In the genomic region with DNA sequence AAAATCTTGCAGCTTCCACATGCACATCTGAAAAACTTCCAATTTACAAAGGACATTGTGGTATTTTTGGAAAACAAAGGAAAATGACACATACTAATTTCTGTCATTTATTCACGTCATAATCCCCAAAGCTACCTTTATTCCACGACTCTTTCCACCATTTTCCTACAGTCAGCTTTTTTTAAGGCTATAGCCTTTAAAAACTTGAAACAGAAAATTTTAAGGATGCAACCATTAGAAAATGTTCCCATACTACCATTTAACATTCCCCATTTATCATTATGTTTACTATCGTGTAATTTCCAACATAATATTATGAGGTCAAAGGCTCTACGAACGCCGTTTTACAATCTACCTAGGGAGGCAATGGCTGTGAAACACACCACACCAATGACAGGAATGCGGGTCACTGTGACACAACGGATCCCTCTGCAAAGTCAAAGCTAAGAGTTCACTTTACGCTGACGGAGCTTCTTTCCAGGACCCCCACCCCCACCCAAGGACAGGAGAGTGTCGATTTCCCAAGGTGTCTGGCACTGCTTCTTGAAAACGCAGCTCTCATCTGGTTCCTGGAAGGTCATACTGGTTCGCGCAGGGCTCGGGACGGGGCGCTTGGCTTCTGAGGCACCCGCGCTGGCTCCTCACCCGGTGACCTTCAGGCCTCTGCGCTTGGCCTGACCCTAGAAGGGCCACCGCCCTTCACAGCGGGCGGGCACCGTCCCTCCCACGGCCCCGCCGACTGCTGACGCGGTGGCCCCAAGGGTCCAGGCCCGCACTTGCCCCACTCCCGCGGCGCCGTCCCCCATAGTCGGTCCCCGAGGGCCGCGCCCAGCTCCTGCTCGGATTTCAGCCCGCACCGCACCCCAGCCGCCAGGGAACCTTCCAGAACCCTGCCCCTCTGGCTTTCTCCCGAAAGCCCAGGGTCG, we compare ENCODE assay signal across 8 cellular contexts. TPM values are rescaled to one million over a fixed set of nuclear protein-coding genes. Genes with fewer than 3 reads are reported as not detected.
DNase-seq lines count a peak whose midpoint lies in the region; ATAC-seq and TF ChIP-seq lines count a peak whose summit lies in the region.

No MANE protein-coding gene starts in this region.

- no peaks in the 10 kb centered on the region for H3K36me3 ChIP-seq in HUES48 (ENCODE audit: control insufficient read depth, insufficient read depth, low read length)

- no peaks in the 10 kb centered on the region for H3K9me3 ChIP-seq in HUES48 (ENCODE audit: control insufficient read depth, insufficient read depth, low read length)
- no peaks in the 10 kb centered on the region for H3K9me3 ChIP-seq in right cardiac atrium (ENCODE audit: control insufficient read depth, low read length)

- peak overlapping the region; percentile 70 for H3K4me3 ChIP-seq in HUES48 (ENCODE audit: low read depth, low read length)
- peak overlapping the region; percentile 58 for H3K4me3 ChIP-seq in right cardiac atrium (ENCODE audit: low read length)
- peak overlapping the region; percentile 57 for H3K4me3 ChIP-seq in retinal pigment epithelial cell (ENCODE audit: low read length)

- H3K9ac ChIP-seq in HUES48 (ENCODE audit: low read depth, low read length) = peak overlapping the region; percentile 73

- H3K27ac ChIP-seq in HUES48 (ENCODE audit: low read depth, low read length) (peak overlapping the region; percentile 77), right cardiac atrium (ENCODE audit: low read length) (peak overlapping the region; percentile 73)

- DNase-seq in COLO668 (lab: John Stamatoyannopoulos, UW; ENCODE audit: unreplicated experiment) (peak; percentile 65), amniotic stem cell (lab: John Stamatoyannopoulos, UW) (peak; percentile 17), right cardiac atrium (peak; percentile 75 to 87 (median 85)), retinal pigment epithelial cell (ENCODE audit: low read depth) (no peak)
- DNase-seq in stimulated activated CD4-positive, alpha-beta T cell treated with anti-CD3 and anti-CD28 coated beads, Interleukin-2, amount 100 ng/mL, for 48 hours = no peak
- no peak for DNase-seq in stimulated activated CD4-positive, alpha-beta T cell treated with anti-CD3 and anti-CD28 coated beads, Interleukin-12 subunit alpha, Interleukin-12 subunit beta, amount 100 ng/mL, for 4 hours

- TF ChIP-seq CTCF in retinal pigment epithelial cell (conservative IDR thresholded peaks at IDR 0.05; ENCODE audit: low read depth, low read length) = no peak

- intact Hi-C loops in right cardiac atrium (cut with DNase I) = loop anchor here in 2 of 4 donors (10.0 kb wide), 2 partner anchors 47 to 83 kb away; a partner anchor contains a TSS

- 16% methylated on average over 45 of the region's 45 CpGs for WGBS in right cardiac atrium

- ATAC-seq in GM21360 (IDR thresholded peaks at IDR 0.05; ENCODE audit: unreplicated experiment) (peak; percentile 29), right cardiac atrium (peak; percentile 81 to 89)

- peaks cover 20% of the 10 kb centered on the region for H3K27me3 ChIP-seq in HUES48 (ENCODE audit: control insufficient read depth, insufficient read depth, low read length)
- no peaks in the 10 kb centered on the region for H3K27me3 ChIP-seq in right cardiac atrium (ENCODE audit: control insufficient read depth, insufficient read depth)

- H3K4me1 ChIP-seq in HUES48 (ENCODE audit: control insufficient read depth, insufficient read depth, low read length) (peaks cover 11% of the 10 kb centered on the region), right cardiac atrium (ENCODE audit: control insufficient read depth, insufficient read depth, low read length) (no peaks in the 10 kb centered on the region)

RNA-seq across cellular contexts. Expression of a gene that starts 50.6 kb away (rescaled TPM):
- total RNA-seq in right cardiac atrium = 10 to 100 TPM in 1 of 4 donors, 1 to 10 TPM in 3; 6.9 to 24.4 (median 7.9) TPM
- polyA plus RNA-seq in right cardiac atrium = 195 TPM

Comparison
In these comparisons a context has a peak if more than half of its experiments do, and no peak if none do; other contexts are left out.
1. DNase-seq: peak in COLO668 (single experiment), amniotic stem cell (single experiment) and right cardiac atrium (3 of 3); none in retinal pigment epithelial cell (single experiment), stimulated activated CD4-positive, alpha-beta T cell treated with anti-CD3 and anti-CD28 coated beads, Interleukin-2, amount 100 ng/mL, for 48 hours (0 of 2) and stimulated activated CD4-positive, alpha-beta T cell treated with anti-CD3 and anti-CD28 coated beads, Interleukin-12 subunit alpha, Interleukin-12 subunit beta, amount 100 ng/mL, for 4 hours (single experiment).
2. Peak in every context shown above with its lines, with median percentiles within 50 percentile points of each other: H3K4me3 ChIP-seq.